Comparison of ENCODE assay signal across 8 cellular contexts in the genomic region with DNA sequence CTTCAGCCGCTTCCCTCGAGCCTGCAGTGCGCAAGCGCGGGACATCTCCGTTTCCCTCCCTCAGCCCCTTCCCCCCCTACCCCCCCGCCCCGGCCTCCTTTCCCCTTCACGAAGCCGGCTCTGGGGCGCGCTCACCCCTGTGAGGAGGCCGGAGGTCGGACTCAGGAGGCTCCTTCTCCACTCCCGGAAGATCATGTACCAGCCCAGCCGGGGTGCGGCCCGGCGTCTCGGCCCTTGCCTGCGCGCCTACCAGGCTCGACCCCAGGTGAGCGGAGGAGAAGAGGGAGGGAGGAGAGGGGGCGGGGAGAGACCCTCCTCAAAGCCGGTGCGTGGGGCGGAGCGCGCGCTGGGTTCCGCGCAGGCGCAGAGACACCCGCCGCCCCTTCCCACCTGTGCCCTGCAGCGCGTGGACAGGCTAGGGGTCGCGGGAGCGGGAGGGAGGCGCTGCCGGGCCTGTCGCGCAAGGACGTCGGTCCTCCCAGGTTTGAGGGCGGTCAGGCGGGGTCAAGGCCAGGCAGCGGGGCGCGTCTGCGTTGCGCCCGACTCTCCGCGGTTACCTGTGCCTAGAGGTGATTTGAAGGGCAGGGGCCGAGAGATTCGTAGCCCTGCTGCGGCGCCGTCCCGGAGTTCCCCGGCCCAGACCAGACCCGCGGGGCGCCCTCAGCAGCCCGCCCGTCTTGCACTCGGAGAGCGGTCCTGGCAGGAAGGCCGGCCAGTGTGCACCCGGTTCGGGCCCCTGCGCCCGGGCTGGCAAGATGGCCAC. TPM values are rescaled to one million over a fixed set of nuclear protein-coding genes. Genes with fewer than 3 reads are reported as not detected.
DNase-seq lines count a peak whose midpoint lies in the region; TF ChIP-seq lines count a peak whose summit lies in the region.

A gene with protein sequence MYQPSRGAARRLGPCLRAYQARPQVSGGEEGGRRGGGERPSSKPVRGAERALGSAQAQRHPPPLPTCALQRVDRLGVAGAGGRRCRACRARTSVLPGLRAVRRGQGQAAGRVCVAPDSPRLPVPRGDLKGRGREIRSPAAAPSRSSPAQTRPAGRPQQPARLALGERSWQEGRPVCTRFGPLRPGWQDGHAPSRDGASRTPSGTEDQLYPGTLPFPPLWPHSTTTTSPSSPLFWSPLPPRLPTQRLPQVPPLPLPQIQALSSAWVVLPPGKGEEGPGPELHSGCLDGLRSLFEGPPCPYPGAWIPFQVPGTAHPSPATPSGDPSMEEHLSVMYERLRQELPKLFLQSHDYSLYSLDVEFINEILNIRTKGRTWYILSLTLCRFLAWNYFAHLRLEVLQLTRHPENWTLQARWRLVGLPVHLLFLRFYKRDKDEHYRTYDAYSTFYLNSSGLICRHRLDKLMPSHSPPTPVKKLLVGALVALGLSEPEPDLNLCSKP (plus strand): TSS at position 95 of the 763 bp plus-strand sequence. CDS start 99 bp downstream, at position 194.

- no peak for TF ChIP-seq POLR2A in testis (IDR thresholded peaks at IDR 0.05)

- POLR2A ChIA-PET in HEK293T (lab: Yijun Ruan, JAX) = interaction anchor here (0.8 to 1.8 kb wide), 7 partner anchors 9 to 34 kb away, joined by 3 to 11 read pairs (median 3); a partner anchor contains a TSS

- peak within 1 kb of the TSS; percentile 91 to 97 for H3K4me3 ChIP-seq in testis

- in situ Hi-C loops in SK-MEL-5 (cut with HindIII; ENCODE audit: low pct_unique_long_range_greater_than_20kb, low sequenced_read_pairs) = no loop called here

- peaks cover 39% of the 10 kb centered on the region for H3K4me1 Mint-ChIP-seq in activated naive CD4-positive, alpha-beta T cell treated with anti-CD3 and anti-CD28 coated beads, Interleukin-2, amount 10 ng/mL, durations not matched to agents 7 days and 5 days

- CTCF ChIA-PET in HEK293T (lab: Yijun Ruan, JAX) = no interaction called here
- CTCF ChIA-PET in activated naive CD4-positive, alpha-beta T cell treated with anti-CD3 and anti-CD28 coated beads, Interleukin-2, amount 10 ng/mL, durations not matched to agents 7 days and 5 days (lab: Charles Lee) = interaction anchor here (1.0 to 1.2 kb wide), 2 partner anchors 25 to 76 kb away, joined by 3 to 4 read pairs; a partner anchor contains a TSS

- H3K27me3 Mint-ChIP-seq in activated naive CD4-positive, alpha-beta T cell treated with anti-CD3 and anti-CD28 coated beads, Interleukin-2, amount 10 ng/mL, durations not matched to agents 7 days and 5 days = no peaks in the 10 kb centered on the region

- DNase-seq in GDM1 (lab: John Stamatoyannopoulos, UW) = peak; percentile 89
- peak; percentile 97 for DNase-seq in HEK293T (ENCODE audit: extremely low spot score)
- peak; percentile 68 for DNase-seq in MV-4-11 (lab: John Stamatoyannopoulos, UW)
- DNase-seq in SK-MEL-5 (ENCODE audit: low read depth, low spot score) = peak; percentile 93
- DNase-seq in activated naive CD4-positive, alpha-beta T cell treated with anti-CD3 and anti-CD28 coated beads, Interleukin-2, amount 10 ng/mL, durations not matched to agents 7 days and 5 days = peak; percentile 95
- DNase-seq in germinal center (ENCODE audit: low spot score) = peak; percentile 98
- DNase-seq in nucleus accumbens (lab: John Stamatoyannopoulos, UW) = peak in 55 of 56 donors; percentile 41 to 94 (median 84)
- DNase-seq in testis = peak; percentile 77

- peaks cover 7% of the 10 kb centered on the region for H3K4me1 ChIP-seq in testis

- H3K27ac ChIP-seq in testis = peak within 1 kb of the TSS; percentile 83 to 91

- peak within 1 kb of the TSS; percentile 86 for H3K4me3 Mint-ChIP-seq in activated naive CD4-positive, alpha-beta T cell treated with anti-CD3 and anti-CD28 coated beads, Interleukin-2, amount 10 ng/mL, durations not matched to agents 7 days and 5 days

- no peaks in the 10 kb centered on the region for H3K27me3 ChIP-seq in testis

- no peaks in the 10 kb centered on the region for H3K9me3 ChIP-seq in testis

- H3K36me3 ChIP-seq in testis (ENCODE audit: low read depth, missing control alignments) = no peaks in the 10 kb centered on the region

- intact Hi-C loops in testis (cut with DNase I; ENCODE audit: low total_unique reads) = no loop called here

- peaks cover 21% of the 10 kb centered on the region for H3K36me3 Mint-ChIP-seq in activated naive CD4-positive, alpha-beta T cell treated with anti-CD3 and anti-CD28 coated beads, Interleukin-2, amount 10 ng/mL, durations not matched to agents 7 days and 5 days

- no peak for TF ChIP-seq CTCF in testis (IDR thresholded peaks at IDR 0.05)

- peak within 1 kb of the TSS; percentile 92 for H3K27ac Mint-ChIP-seq in activated naive CD4-positive, alpha-beta T cell treated with anti-CD3 and anti-CD28 coated beads, Interleukin-2, amount 10 ng/mL, durations not matched to agents 7 days and 5 days

- 0% methylated on average over 23 to 41 of the region's 76 CpGs for WGBS in testis, 2 donors

- no peaks in the 10 kb centered on the region for H3K9me3 Mint-ChIP-seq in activated naive CD4-positive, alpha-beta T cell treated with anti-CD3 and anti-CD28 coated beads, Interleukin-2, amount 10 ng/mL, durations not matched to agents 7 days and 5 days

TF ChIP-seq in HEK293T, 16 proteins besides CTCF, POLR2A, EP300 and RAD21:
- TF ChIP-seq HDGF (IDR thresholded peaks at IDR 0.05; ENCODE audit: borderline replicate concordance) = no peak
- peak; percentile 34 for TF ChIP-seq L3MBTL2 (conservative IDR thresholded peaks at IDR 0.05)
- no peak for TF ChIP-seq NFRKB (IDR thresholded peaks at IDR 0.05)
- TF ChIP-seq SP1 (IDR thresholded peaks at IDR 0.05) = no peak
- no peak for TF ChIP-seq SUZ12 (IDR thresholded peaks at IDR 0.05)
- TF ChIP-seq CTBP1 (IDR thresholded peaks at IDR 0.05; ENCODE audit: borderline replicate concordance) = peak; percentile 14; the same call in 1 of the 2 replicates
- TF ChIP-seq FOXK2 (IDR thresholded peaks at IDR 0.05) = no peak
- TF ChIP-seq TARDBP (IDR thresholded peaks at IDR 0.05) = no peak
- TF ChIP-seq, protein P1, sequence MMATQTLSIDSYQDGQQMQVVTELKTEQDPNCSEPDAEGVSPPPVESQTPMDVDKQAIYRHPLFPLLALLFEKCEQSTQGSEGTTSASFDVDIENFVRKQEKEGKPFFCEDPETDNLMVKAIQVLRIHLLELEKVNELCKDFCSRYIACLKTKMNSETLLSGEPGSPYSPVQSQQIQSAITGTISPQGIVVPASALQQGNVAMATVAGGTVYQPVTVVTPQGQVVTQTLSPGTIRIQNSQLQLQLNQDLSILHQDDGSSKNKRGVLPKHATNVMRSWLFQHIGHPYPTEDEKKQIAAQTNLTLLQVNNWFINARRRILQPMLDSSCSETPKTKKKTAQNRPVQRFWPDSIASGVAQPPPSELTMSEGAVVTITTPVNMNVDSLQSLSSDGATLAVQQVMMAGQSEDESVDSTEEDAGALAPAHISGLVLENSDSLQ (IDR thresholded peaks at IDR 0.05) = no peak

RNA-seq across cellular contexts. Expression of the gene that starts here (rescaled TPM):
- total RNA-seq in SK-MEL-5 (2014; rRNA removed; shearing (Covaris generic)) = 4.5 and 5.2 TPM in 2 replicates
- polyA plus RNA-seq in SK-MEL-5 (2015; cell fraction: cytosol; rRNA removed) = 15.2 and 20.5 TPM in 2 replicates
- polyA plus RNA-seq in SK-MEL-5 (2015; cell fraction: nucleus; rRNA removed) = 42.1 and 73.6 TPM in 2 replicates
- 10 to 100 TPM; 17.8 to 22.0 TPM for total RNA-seq in testis
- 26.0 TPM for polyA plus RNA-seq in testis (ENCODE audit: insufficient read depth, low read depth, low replicate concordance)

Comparison
In these comparisons a context has a peak if more than half of its experiments do, and no peak if none do; other contexts are left out.
1. Peak in every context shown above with its lines: DNase-seq, H3K4me3 ChIP-seq and H3K27ac ChIP-seq.